In the genomic region with DNA sequence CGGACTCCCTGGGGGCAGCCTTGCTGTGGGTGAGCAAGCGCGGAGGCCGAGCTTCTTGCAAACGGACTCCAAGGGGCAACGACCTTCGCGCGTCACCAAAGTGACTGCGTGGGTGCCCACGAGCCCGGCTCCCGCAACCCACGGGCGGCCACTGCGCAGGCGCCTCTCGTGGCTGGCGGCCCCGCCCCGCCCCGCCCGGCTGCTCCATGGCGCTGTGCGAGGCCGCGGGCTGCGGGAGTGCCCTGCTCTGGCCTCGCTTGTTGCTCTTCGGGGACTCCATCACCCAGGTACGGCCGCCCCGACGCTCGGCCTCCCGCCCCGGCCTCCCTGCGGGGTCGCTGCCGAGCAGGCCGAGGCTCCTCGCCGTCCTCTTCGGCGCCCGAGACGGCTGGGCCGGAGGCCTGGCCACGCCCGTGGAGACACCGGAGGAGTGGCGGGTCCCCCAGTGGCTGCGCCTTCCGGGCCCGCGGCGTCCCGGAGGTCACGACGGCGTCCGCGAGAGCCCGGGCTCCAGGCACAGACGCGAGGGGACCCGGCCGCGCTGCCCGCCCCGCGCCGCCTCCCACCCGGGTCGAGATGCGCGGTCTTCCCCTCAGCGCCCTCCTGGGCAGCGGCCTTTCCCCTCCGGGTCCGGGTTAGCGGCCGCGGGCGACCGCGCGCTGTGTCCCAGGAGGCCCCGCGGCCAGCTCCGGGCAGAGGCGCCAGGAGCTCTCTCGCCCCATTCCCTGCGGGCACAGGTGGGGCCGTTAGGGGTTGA, we compare ENCODE assay signal across 8 cellular contexts. TPM values are rescaled to one million over a fixed set of nuclear protein-coding genes. Genes with fewer than 3 reads are reported as not detected.
DNase-seq lines count a peak whose midpoint lies in the region; ATAC-seq and TF ChIP-seq lines count a peak whose summit lies in the region.

Gene IAH1, plus strand, starts transcription at position 191 of the 757 bp plus-strand sequence. Its CDS starts 16 bp downstream, at position 207.

- H3K27me3 Mint-ChIP-seq in CD8-positive, alpha-beta memory T cell, result no peaks in the 10 kb centered on the region

- peak; percentile 76 for ATAC-seq in GM19351 (IDR thresholded peaks at IDR 0.05; ENCODE audit: unreplicated experiment)
- peak; percentile 55 for ATAC-seq in HG03469 (IDR thresholded peaks at IDR 0.05; ENCODE audit: unreplicated experiment)
- peak; percentile 89 for ATAC-seq in SK-N-SH treated with all-trans-retinoic acid at 6 μM for 48 hours
- ATAC-seq in activated naive CD4-positive, alpha-beta T cell treated with anti-CD3 and anti-CD28 coated beads, Interleukin-2, amount 50 U/mL, for 72 hours, result peak; percentile 84 to 85

- peak within 1 kb of the TSS; percentile 99 for H2AFZ ChIP-seq in parathyroid adenoma

- TF ChIP-seq CTCF in parathyroid adenoma (IDR thresholded peaks at IDR 0.05) (peak; percentile 6), tibial artery (IDR thresholded peaks at IDR 0.05) (no peak)

- peaks cover 39 to 61% (median 54%) of the 10 kb centered on the region in 3 donors for H3K4me1 Mint-ChIP-seq in CD8-positive, alpha-beta memory T cell

- H3K4me3 ChIP-seq in CD8-positive, alpha-beta memory T cell (ENCODE audit: low read length), result peak within 1 kb of the TSS; percentile 42
- peak within 1 kb of the TSS; percentile 78 for H3K4me3 ChIP-seq in parathyroid adenoma (ENCODE audit: low read depth, low read length)
- peak within 1 kb of the TSS; percentile 81 to 83 for H3K4me3 ChIP-seq in tibial artery

- peaks cover 13% of the 10 kb centered on the region for H3K36me3 ChIP-seq in CD8-positive, alpha-beta memory T cell (ENCODE audit: insufficient read depth, low read length)
- H3K36me3 ChIP-seq in parathyroid adenoma (ENCODE audit: control insufficient read depth, insufficient read depth, low read length) (no peaks in the 10 kb centered on the region), tibial artery (peaks cover 1 to 7% (median 2%) of the 10 kb centered on the region in 3 donors)

- peak within 1 kb of the TSS; percentile 55 for H3K9ac ChIP-seq in parathyroid adenoma

- peaks cover 8% of the 10 kb centered on the region for H3K79me2 ChIP-seq in parathyroid adenoma

- H3K27me3 ChIP-seq in CD8-positive, alpha-beta memory T cell (ENCODE audit: insufficient read depth, low read length, poor library complexity, severe bottlenecking), result no peaks in the 10 kb centered on the region
- H3K27me3 ChIP-seq in parathyroid adenoma (ENCODE audit: control insufficient read depth, insufficient read depth, low read length) (no peaks in the 10 kb centered on the region), tibial artery (no peaks in the 10 kb centered on the region)

- no peaks in the 10 kb centered on the region for H3K9me3 Mint-ChIP-seq in CD8-positive, alpha-beta memory T cell
- H3K9me3 Mint-ChIP-seq in activated naive CD4-positive, alpha-beta T cell treated with anti-CD3 and anti-CD28 coated beads, Interleukin-2, amount 50 U/mL, for 72 hours, result peaks cover 0 to 8% of the 10 kb centered on the region in 2 donors

- peaks cover 39% of the 10 kb centered on the region for H3K4me1 ChIP-seq in CD8-positive, alpha-beta memory T cell (ENCODE audit: insufficient read depth, low read length)
- H3K4me1 ChIP-seq in parathyroid adenoma (peaks cover 3% of the 10 kb centered on the region), tibial artery (peaks cover 0 to 54% (median 25%) of the 10 kb centered on the region in 4 donors)

- H3K27ac ChIP-seq in CD8-positive, alpha-beta memory T cell (ENCODE audit: low read depth, low read length), result peak within 1 kb of the TSS; percentile 90
- H3K27ac ChIP-seq in parathyroid adenoma, result peak within 1 kb of the TSS; percentile 41
- peak within 1 kb of the TSS; percentile 86 to 94 for H3K27ac ChIP-seq in tibial artery

- H3K4me3 Mint-ChIP-seq in CD8-positive, alpha-beta memory T cell, result peak within 1 kb of the TSS; percentile 83 to 93 (median 84)

- CTCF ChIA-PET in CD8-positive, alpha-beta memory T cell (lab: Charles Lee), result interaction anchor here (1.0 to 2.3 kb wide), 6 partner anchors 8 to 324 kb away, joined by 3 to 7 read pairs (median 4); partner anchors contain the start of genes ADAM17 and YWHAQ

- POLR2A ChIA-PET in CD8-positive, alpha-beta memory T cell (lab: Charles Lee), result interaction anchor here (0.9 to 3.8 kb wide), 6 partner anchors 8 to 368 kb away, joined by 3 to 28 read pairs (median 6); partner anchors contain the start of genes ADAM17, CPSF3, ITGB1BP1 and TAF1B

- DNase-seq in CD8-positive, alpha-beta memory T cell, result peak; percentile 71 to 86 (median 75)
- DNase-seq in activated naive CD4-positive, alpha-beta T cell treated with anti-CD3 and anti-CD28 coated beads, Interleukin-2, amount 50 U/mL, for 72 hours (ENCODE audit: low spot score in 2 of 2), result peak; percentile 60 to 76
- DNase-seq in head of caudate nucleus (peak; percentile 23 to 90 (median 78)), tibial artery (peak; percentile 46 to 78)

- peak within 1 kb of the TSS; percentile 89 to 98 (median 92) for H3K27ac Mint-ChIP-seq in CD8-positive, alpha-beta memory T cell
- peak within 1 kb of the TSS; percentile 88 to 92 for H3K27ac Mint-ChIP-seq in activated naive CD4-positive, alpha-beta T cell treated with anti-CD3 and anti-CD28 coated beads, Interleukin-2, amount 50 U/mL, for 72 hours

- H3K9me3 ChIP-seq in CD8-positive, alpha-beta memory T cell (ENCODE audit: low read length), result no peaks in the 10 kb centered on the region
- no peaks in the 10 kb centered on the region for H3K9me3 ChIP-seq in parathyroid adenoma (ENCODE audit: control insufficient read depth, low read length)
- no peaks in the 10 kb centered on the region for H3K9me3 ChIP-seq in tibial artery

- peak within 1 kb of the TSS; percentile 77 for H3K4me2 ChIP-seq in parathyroid adenoma (ENCODE audit: low read length)

- intact Hi-C loops in head of caudate nucleus (cut with DNase I), result loop anchor here (10.0 kb wide), 3 partner anchors 50 to 160 kb away; partner anchors contain the start of genes ADAM17, CPSF3, ITGB1BP1 and YWHAQ
- intact Hi-C loops in tibial artery (cut with DNase I; ENCODE audit: low total_unique reads), result loop anchor here (10.0 kb wide), 1 partner anchor 80 kb away; the partner anchor contains the start of gene ADAM17

- H3K36me3 Mint-ChIP-seq in CD8-positive, alpha-beta memory T cell, result peaks cover 3 to 38% (median 6%) of the 10 kb centered on the region in 3 donors
- peaks cover 25 to 31% of the 10 kb centered on the region in 2 donors for H3K36me3 Mint-ChIP-seq in activated naive CD4-positive, alpha-beta T cell treated with anti-CD3 and anti-CD28 coated beads, Interleukin-2, amount 50 U/mL, for 72 hours

TF ChIP-seq in SK-N-SH treated with all-trans-retinoic acid at 6 μM for 48 hours, 23 proteins besides CTCF, POLR2A, EP300 and RAD21:
- TF ChIP-seq ZNF8 (CRISPR knock-in tag; IDR thresholded peaks at IDR 0.05) (no peak), SNAI2 (CRISPR knock-in tag; IDR thresholded peaks at IDR 0.05) (no peak), ZNF565 (CRISPR knock-in tag; conservative IDR thresholded peaks at IDR 0.05; ENCODE audit: low read depth) (no peak), OSR1 (CRISPR knock-in tag; IDR thresholded peaks at IDR 0.05) (no peak), BACH2 (CRISPR knock-in tag; IDR thresholded peaks at IDR 0.05; ENCODE audit: borderline replicate concordance) (no peak), ISL1 (CRISPR knock-in tag; IDR thresholded peaks at IDR 0.05) (0 out of 2 replicates have a peak, but pooled peaks have one; percentile 4), CSDC2 (CRISPR knock-in tag; IDR thresholded peaks at IDR 0.05) (0 out of 2 replicates have a peak, but pooled peaks have one; percentile 17), ZNF70 (CRISPR knock-in tag; IDR thresholded peaks at IDR 0.05) (peak; percentile 16; the same call in 1 of the 2 replicates), ZFP3 (CRISPR knock-in tag; IDR thresholded peaks at IDR 0.05) (peak; percentile 55; the same call in 1 of the 2 replicates), GLIS3 (CRISPR knock-in tag; IDR thresholded peaks at IDR 0.05) (no peak), ARNTL (CRISPR knock-in tag; IDR thresholded peaks at IDR 0.05; ENCODE audit: borderline replicate concordance, low read depth) (no peak)
- TF ChIP-seq, protein P1, sequence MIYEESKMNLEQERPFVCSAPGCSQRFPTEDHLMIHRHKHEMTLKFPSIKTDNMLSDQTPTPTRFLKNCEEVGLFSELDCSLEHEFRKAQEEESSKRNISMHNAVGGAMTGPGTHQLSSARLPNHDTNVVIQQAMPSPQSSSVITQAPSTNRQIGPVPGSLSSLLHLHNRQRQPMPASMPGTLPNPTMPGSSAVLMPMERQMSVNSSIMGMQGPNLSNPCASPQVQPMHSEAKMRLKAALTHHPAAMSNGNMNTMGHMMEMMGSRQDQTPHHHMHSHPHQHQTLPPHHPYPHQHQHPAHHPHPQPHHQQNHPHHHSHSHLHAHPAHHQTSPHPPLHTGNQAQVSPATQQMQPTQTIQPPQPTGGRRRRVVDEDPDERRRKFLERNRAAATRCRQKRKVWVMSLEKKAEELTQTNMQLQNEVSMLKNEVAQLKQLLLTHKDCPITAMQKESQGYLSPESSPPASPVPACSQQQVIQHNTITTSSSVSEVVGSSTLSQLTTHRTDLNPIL (CRISPR knock-in tag; IDR thresholded peaks at IDR 0.05; ENCODE audit: low read depth), result no peak
- TF ChIP-seq, protein P2, sequence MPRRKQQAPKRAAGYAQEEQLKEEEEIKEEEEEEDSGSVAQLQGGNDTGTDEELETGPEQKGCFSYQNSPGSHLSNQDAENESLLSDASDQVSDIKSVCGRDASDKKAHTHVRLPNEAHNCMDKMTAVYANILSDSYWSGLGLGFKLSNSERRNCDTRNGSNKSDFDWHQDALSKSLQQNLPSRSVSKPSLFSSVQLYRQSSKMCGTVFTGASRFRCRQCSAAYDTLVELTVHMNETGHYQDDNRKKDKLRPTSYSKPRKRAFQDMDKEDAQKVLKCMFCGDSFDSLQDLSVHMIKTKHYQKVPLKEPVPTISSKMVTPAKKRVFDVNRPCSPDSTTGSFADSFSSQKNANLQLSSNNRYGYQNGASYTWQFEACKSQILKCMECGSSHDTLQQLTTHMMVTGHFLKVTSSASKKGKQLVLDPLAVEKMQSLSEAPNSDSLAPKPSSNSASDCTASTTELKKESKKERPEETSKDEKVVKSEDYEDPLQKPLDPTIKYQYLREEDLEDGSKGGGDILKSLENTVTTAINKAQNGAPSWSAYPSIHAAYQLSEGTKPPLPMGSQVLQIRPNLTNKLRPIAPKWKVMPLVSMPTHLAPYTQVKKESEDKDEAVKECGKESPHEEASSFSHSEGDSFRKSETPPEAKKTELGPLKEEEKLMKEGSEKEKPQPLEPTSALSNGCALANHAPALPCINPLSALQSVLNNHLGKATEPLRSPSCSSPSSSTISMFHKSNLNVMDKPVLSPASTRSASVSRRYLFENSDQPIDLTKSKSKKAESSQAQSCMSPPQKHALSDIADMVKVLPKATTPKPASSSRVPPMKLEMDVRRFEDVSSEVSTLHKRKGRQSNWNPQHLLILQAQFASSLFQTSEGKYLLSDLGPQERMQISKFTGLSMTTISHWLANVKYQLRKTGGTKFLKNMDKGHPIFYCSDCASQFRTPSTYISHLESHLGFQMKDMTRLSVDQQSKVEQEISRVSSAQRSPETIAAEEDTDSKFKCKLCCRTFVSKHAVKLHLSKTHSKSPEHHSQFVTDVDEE (CRISPR knock-in tag; IDR thresholded peaks at IDR 0.05), result 0 out of 2 replicates have a peak, but pooled peaks have one; percentile 22

RNA-seq across cellular contexts. Expression of gene IAH1, which starts in this region (rescaled TPM):
- 10 to 100 TPM; 76.9 to 79.1 TPM for total RNA-seq in CD8-positive, alpha-beta memory T cell
- 81.0 TPM for polyA plus RNA-seq in CD8-positive, alpha-beta memory T cell
- 10 to 100 TPM; 65.8 TPM for total RNA-seq in activated naive CD4-positive, alpha-beta T cell treated with anti-CD3 and anti-CD28 coated beads, Interleukin-2, amount 50 U/mL, for 72 hours

Comparison
In these comparisons a context has a peak if more than half of its experiments do, and no peak if none do; other contexts are left out.
1. Peak in every context shown above with its lines: DNase-seq, ATAC-seq, H3K4me3 ChIP-seq and H3K27ac ChIP-seq.